ENCODE assay signal across 12 cellular contexts in the genomic region with DNA sequence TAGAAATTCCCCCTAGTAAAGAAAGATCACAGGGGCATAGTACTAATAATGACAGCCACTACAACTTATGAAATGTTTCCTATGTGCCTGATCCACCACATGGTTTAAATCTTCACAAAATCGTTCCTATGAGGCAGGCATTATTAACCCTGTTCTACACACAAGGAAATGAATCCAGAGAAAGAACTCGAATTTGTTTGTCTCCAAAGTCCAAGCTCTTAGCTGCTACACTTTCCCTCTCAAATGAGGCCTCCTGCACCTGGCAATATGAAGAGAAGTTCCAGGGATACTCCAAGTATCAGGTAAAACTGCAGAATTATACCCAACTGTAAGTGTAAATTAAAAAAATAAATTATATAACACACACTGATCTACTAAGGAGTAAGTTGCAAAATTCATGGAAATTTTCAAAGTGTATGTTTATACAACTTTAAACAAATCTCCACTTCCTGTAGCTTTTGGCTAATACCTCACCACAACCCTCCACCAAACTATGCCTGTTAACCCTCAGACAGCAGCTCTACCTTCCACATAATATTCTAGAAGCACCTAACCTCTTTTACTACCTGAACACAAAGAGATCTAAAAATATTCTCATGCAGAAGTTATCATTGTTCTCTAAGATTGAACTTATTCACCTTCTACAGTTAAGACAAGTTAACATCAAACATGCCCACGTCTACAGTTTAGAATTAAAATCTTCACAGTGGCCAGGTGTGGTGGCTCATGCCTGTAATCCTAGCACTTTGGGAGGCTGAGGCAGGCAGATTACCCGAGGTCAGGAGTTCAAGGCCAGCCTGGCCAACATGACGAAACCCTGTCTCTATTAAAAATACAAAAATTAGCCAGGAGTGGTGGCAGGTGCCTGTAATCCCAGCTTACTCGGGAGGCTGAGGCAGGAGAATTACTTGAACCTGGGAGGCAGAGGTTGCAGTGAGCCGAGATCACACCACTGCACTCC. TPM values are rescaled to one million over a fixed set of nuclear protein-coding genes. Genes with fewer than 3 reads are reported as not detected.
DNase-seq lines count a peak whose midpoint lies in the region; ATAC-seq, FAIRE-seq and TF ChIP-seq lines count a peak whose summit lies in the region.
"Had no signal": no experiment of that assay in that cellular context is flagged by ENCODE, and none has a peak within 500 bp of the region (broad histone marks: within the 10 kb centered on the region; RNA-seq: fewer than 3 reads in every experiment).

No MANE protein-coding gene starts in this region.

- 56 to 69% (median 63%) methylated on average over 7 of the region's 7 CpGs for WGBS in heart left ventricle, 4 donors
- 17% methylated on average over 7 of the region's 7 CpGs for WGBS in GM12878 (ENCODE audit: insufficient coverage, insufficient replicate concordance, low lambda C conversion rate, missing lambda C conversion rate)
- WGBS in urinary bladder: 64% methylated on average over 7 of the region's 7 CpGs

- intact Hi-C loops in heart left ventricle (cut with DNase I): loop anchor here in 3 of 10 donors (5.0 to 10.0 kb wide), 3 partner anchors 46 to 94 kb away; no protein-coding TSS in a partner anchor
- intact Hi-C loops in cardiac septum (cut with DNase I): loop anchor here (5.0 kb wide), 1 partner anchor 76 kb away; no protein-coding TSS in a partner anchor
- intact Hi-C loops in GM12878 (cut with micrococcal nuclease; ENCODE audit: unreplicated experiment): loop anchor here (5.0 kb wide), 1 partner anchor 81 kb away; no protein-coding TSS in a partner anchor

- H3K9me3 ChIP-seq in heart left ventricle (no peaks in the 10 kb centered on the region), GM12878 (replicated peaks; ENCODE audit: control insufficient read depth, insufficient read depth, low read length) (no peaks in the 10 kb centered on the region; the same call in 2 of the 3 replicates), mucosa of rectum (ENCODE audit: control insufficient read depth in 2 of 2, low read length in 2 of 2) (no peaks in the 10 kb centered on the region), MG63 (no peaks in the 10 kb centered on the region)

- H3K36me3 ChIP-seq in heart left ventricle (peaks cover 0 to 28% (median 0%) of the 10 kb centered on the region in 9 donors), GM12878 (ENCODE audit: control insufficient read depth in 2 of 2, insufficient read depth in 2 of 2, low read length in 1 of 2) (no peaks in the 10 kb centered on the region), mucosa of rectum (ENCODE audit: control insufficient read depth in 2 of 2, insufficient read depth in 2 of 2, low read length in 2 of 2) (peaks cover 4 to 11% of the 10 kb centered on the region in 2 donors), urinary bladder (ENCODE audit: insufficient read depth) (no peaks in the 10 kb centered on the region), MG63 (no peaks in the 10 kb centered on the region)

- POLR2A ChIA-PET in GM12878 (lab: Charles Lee): interaction anchor here (1.0 to 1.3 kb wide), 4 partner anchors 9 to 32 kb away, joined by 3 to 5 read pairs (median 4); no protein-coding TSS in a partner anchor

- no peak overlapping the region for H2AFZ ChIP-seq in GM12878 (ENCODE audit: control insufficient read depth, low read depth, low read length)
- H2AFZ ChIP-seq: PC-9 had no signal

- TF ChIP-seq RAD21 in GM12878 (IDR thresholded peaks at IDR 0.05; ENCODE audit: insufficient read depth, low read depth, low read length): no peak

- peak overlapping the region in 11 of 12 donors; percentile 1 to 88 (median 37) for H3K27ac ChIP-seq in heart left ventricle
- H3K27ac ChIP-seq in GM12878 (ENCODE audit: control insufficient read depth, insufficient read depth): no peak overlapping the region
- H3K27ac ChIP-seq in mucosa of rectum (ENCODE audit: low read depth in 2 of 2, low read length in 2 of 2): peak overlapping the region; percentile 16 to 53
- H3K27ac ChIP-seq in urinary bladder (ENCODE audit: low read depth): peak overlapping the region; percentile 50
- H3K27ac ChIP-seq: C4-2B, PC-9 had no signal

- H3K79me2 ChIP-seq in GM12878 (ENCODE audit: control insufficient read depth, insufficient read depth, low read length): no peaks in the 10 kb centered on the region; the same call in 1 of the 2 replicates

- DNase-seq in heart left ventricle (no peak), cardiac septum (ENCODE audit: low spot score) (no peak), GM12878 (ENCODE audit: low read depth, low spot score) (no peak), MG63 (no peak)
- DNase-seq: NCI-H187 treated with DMSO at 0.1 percent for 48 hours; PC-9; stimulated activated CD4-positive, alpha-beta T cell treated with anti-CD3 and anti-CD28 coated beads, Interleukin-2, amount 100 ng/mL, for 48 hours had no signal

- BruUV-seq in GM12878 (replicated peaks; lab: Mats Ljungman, UMichigan): TSS peak; percentile 28

- peak overlapping the region in 5 of 12 donors; percentile 1 to 78 (median 9) for H3K4me3 ChIP-seq in heart left ventricle
- no peak overlapping the region for H3K4me3 ChIP-seq in GM12878
- peak overlapping the region in 1 of 2 donors; percentile 43 for H3K4me3 ChIP-seq in mucosa of rectum (ENCODE audit: low read length in 2 of 2)
- H3K4me3 ChIP-seq in urinary bladder (ENCODE audit: low read depth, low read length): no peak overlapping the region
- H3K4me3 ChIP-seq in MG63: no peak overlapping the region
- H3K4me3 ChIP-seq: PC-9 had no signal

- H4K20me1 ChIP-seq in GM12878 (ENCODE audit: control insufficient read depth, insufficient read depth): no peaks in the 10 kb centered on the region

- ATAC-seq in heart left ventricle: no peak
- peak; percentile 20 for ATAC-seq in GM12878
- no peak for ATAC-seq in HG02973 (IDR thresholded peaks at IDR 0.05; ENCODE audit: unreplicated experiment)
- no peak for ATAC-seq in GM18519 (IDR thresholded peaks at IDR 0.05; ENCODE audit: low FRiP score, unreplicated experiment)

- TF ChIP-seq POLR2A in heart left ventricle (IDR thresholded peaks at IDR 0.05) (no peak), GM12878 (IDR thresholded peaks at IDR 0.05; ENCODE audit: low read depth, low read length) (no peak)

- peak overlapping the region; percentile 49; the same call in 1 of the 2 replicates for H3K4me2 ChIP-seq in GM12878 (ENCODE audit: control insufficient read depth, insufficient read depth)

- SMC1A ChIA-PET in GM12878 (lab: Charles Lee; ENCODE audit: uncharacterized antibody, unreplicated experiment): interaction anchor here (0.6 to 7.4 kb wide), 10 partner anchors 10 to 1829 kb away, joined by 3 to 37 read pairs (median 4); no protein-coding TSS in a partner anchor

- FAIRE-seq in GM12878 (lab: Jason Lieb, UNC): no peak

- TF ChIP-seq EP300 in GM12878 (IDR thresholded peaks at IDR 0.05; ENCODE audit: borderline replicate concordance in 1 of 2, control insufficient read depth in 1 of 2, low read depth in 2 of 2, low read length in 2 of 2): no peak

- H3K27me3 ChIP-seq in heart left ventricle: no peaks in the 10 kb centered on the region
- H3K27me3 ChIP-seq in GM12878 (replicated peaks in 1 of 2; ENCODE audit: control insufficient read depth in 2 of 2, insufficient read depth in 2 of 2, low read length in 1 of 2): no peaks in the 10 kb centered on the region; a peak in 1 of 4 replicates
- H3K27me3 ChIP-seq in mucosa of rectum (ENCODE audit: control insufficient read depth in 2 of 2, insufficient read depth in 2 of 2, low read length in 2 of 2): no peaks in the 10 kb centered on the region
- H3K27me3 ChIP-seq in MG63: peaks cover 15% of the 10 kb centered on the region

- RAD21 ChIA-PET in GM12878 (lab: Charles Lee; ENCODE audit: unreplicated experiment): interaction anchor here (0.5 to 1.5 kb wide), 8 partner anchors 30 to 422 kb away, joined by 3 read pairs; no protein-coding TSS in a partner anchor

- H3K4me1 ChIP-seq in heart left ventricle (peaks cover 6 to 83% (median 43%) of the 10 kb centered on the region in 12 donors), GM12878 (ENCODE audit: control insufficient read depth, insufficient read depth, low read length) (no peaks in the 10 kb centered on the region), mucosa of rectum (ENCODE audit: control insufficient read depth in 2 of 2, insufficient read depth in 2 of 2, low read length in 2 of 2) (peaks cover 30 to 44% of the 10 kb centered on the region in 2 donors), urinary bladder (ENCODE audit: insufficient read depth) (no peaks in the 10 kb centered on the region)

- CTCF ChIA-PET in GM12878 (lab: Yijun Ruan, JAX): interaction anchor here (1.0 to 2.4 kb wide), 8 partner anchors 8 to 79 kb away, joined by 3 to 10 read pairs (median 3); no protein-coding TSS in a partner anchor

- no peak for TF ChIP-seq CTCF in heart left ventricle (IDR thresholded peaks at IDR 0.05)
- TF ChIP-seq CTCF in GM12878 (IDR thresholded peaks at IDR 0.05 in 2 of 3, conservative IDR thresholded peaks at IDR 0.05 in 1 of 3; ENCODE audit: control insufficient read depth in 2 of 3, extremely low read depth in 1 of 3, insufficient read depth in 1 of 3, low read depth in 3 of 3, low read length in 3 of 3): no peak

- in situ Hi-C loops in GM12878 (cut with MboI): no loop called here

- H3K9ac ChIP-seq in GM12878 (ENCODE audit: control insufficient read depth, insufficient read depth, low read length) (no peak overlapping the region), mucosa of rectum (ENCODE audit: low read depth in 1 of 2, low read length in 2 of 2) (peak overlapping the region; percentile 19 to 42)

RNA-seq across cellular contexts. Expression of a gene that starts 2.9 kb away (rescaled TPM):
- total RNA-seq in heart left ventricle (10 to 100 TPM; 10.2 to 45.0 (median 18.2) TPM), cardiac septum (16.3 TPM), GM12878 (2014; rRNA removed) (12.8 and 13.2 TPM in 2 replicates), GM12878 (2014; rRNA removed; fragmentation: Illumina TruSeq; extraction: Trizol) (16.8 and 18.4 TPM in 2 replicates), GM12878 (2021) (23.1 and 23.4 TPM in 2 replicates), urinary bladder (23.8 TPM)
- polyA plus RNA-seq in heart left ventricle (1 to 10 TPM; 4.2 to 6.7 TPM), GM12878 (2011; rRNA removed) (4.3 and 9.5 TPM in 2 replicates), GM12878 (2014; fragmentation: Illumina TruSeq; extraction: Trizol) (13.3 and 13.6 TPM in 2 replicates), GM12878 (2014; fragmentation: Nextera tagmentation; extraction: Ambion mirVana) (10 to 100 TPM; 10.2 to 11.9 TPM), GM12878 (2014; rRNA removed) (8.6 and 13.8 TPM in 2 replicates), GM12878 (2016; fragmentation: Nextera tagmentation; extraction: Ambion mirVana) (10 to 100 TPM; 18.4 to 22.7 TPM), urinary bladder (8.7 TPM)
- 42.2 and 48.0 TPM in 2 replicates for total RNA-seq in GM12878 (2013; cell fraction: nucleolus; rRNA removed)
- 3.3 TPM for polyA plus RNA-seq in GM12878 (2011; ENCODE audit: low read depth)
- 1.2 and 2.1 TPM in 2 replicates for polyA plus RNA-seq in GM12878 (2011; cell fraction: cytosol; rRNA removed)
- polyA plus RNA-seq in GM12878 (2011; cell fraction: nucleus; rRNA removed): 2.4 and 2.7 TPM in 2 replicates
- 2.3 and 4.2 TPM in 2 replicates for polyA plus RNA-seq in GM12878 (2012)
- 4.2 and 9.4 TPM in 2 replicates for polyA minus RNA-seq in GM12878 (2011; rRNA and poly(A)+ RNA removed)
- 0.67 and 1.6 TPM in 2 replicates for polyA minus RNA-seq in GM12878 (2011; cell fraction: cytosol; rRNA and poly(A)+ RNA removed)
- 3.1 and 4.4 TPM in 2 replicates for polyA minus RNA-seq in GM12878 (2011; cell fraction: nucleus; rRNA and poly(A)+ RNA removed)
- 0.89 and 2.2 TPM in 2 replicates for total RNA-seq in MG63 (2014; rRNA removed; shearing (Covaris generic); ENCODE audit: low replicate concordance)
